ENCODE assay signal across 1 cellular context in the genomic region with DNA sequence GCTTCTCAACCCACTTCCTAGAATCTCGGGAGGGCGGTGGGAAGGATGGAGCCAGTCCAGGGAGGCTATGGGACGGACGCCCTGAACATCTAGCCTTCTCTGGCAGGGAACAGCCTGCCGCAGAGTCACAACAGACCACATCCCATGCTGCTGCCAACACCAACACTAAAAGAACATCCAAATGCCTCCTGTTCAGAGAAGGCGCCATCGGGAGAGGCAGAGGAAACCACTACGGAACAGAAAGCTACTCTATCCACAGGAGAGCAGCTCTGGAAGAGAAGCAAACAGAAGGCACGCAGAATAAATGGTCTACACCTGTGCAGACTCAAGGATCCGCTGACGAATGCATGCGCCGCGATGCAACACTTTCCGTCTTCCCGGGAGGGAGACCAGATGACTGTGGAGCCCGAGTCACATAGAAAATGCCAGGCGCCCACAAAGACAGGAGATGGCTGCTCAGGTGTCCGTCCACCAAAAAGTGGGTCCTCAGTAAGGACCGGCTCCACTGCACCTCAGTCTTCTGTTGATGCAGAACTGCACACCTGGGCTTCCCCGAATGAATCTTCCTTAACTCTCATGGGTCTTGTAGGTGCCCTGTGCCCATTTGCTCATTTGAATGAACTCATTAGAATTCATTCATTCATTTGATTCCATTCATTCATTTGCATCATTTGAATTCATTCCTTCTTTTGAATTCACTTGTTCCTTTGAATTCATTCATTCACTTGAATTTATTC.
TF ChIP-seq lines count a peak whose summit lies in the region.

No MANE protein-coding gene starts in this region.

TF ChIP-seq in K562, 482 proteins besides CTCF, POLR2A, EP300 and RAD21 (continued from another document):
- TF ChIP-seq SRF (CRISPR knock-in tag; IDR thresholded peaks at IDR 0.05) = peak in 1 of 2 experiments; percentile 39; a peak in 1 of 4 replicates
TF ChIP-seq in K562: peak in this region for 2.
